ENCODE assay signal across 20 cellular contexts in genomic region chr3:76436895-76437294, GRCh38.
DNase-seq lines count a peak whose midpoint lies in the region; FAIRE-seq and TF ChIP-seq lines count a peak whose summit lies in the region.
"Had no signal": no experiment of that assay in that cellular context is flagged by ENCODE, and none has a peak within 500 bp of the region (broad histone marks: within the 10 kb centered on the region; RNA-seq: fewer than 3 reads in every experiment).

No MANE protein-coding gene starts in this region.

- H3K4me1 ChIP-seq in ACC112 (ENCODE audit: control insufficient read depth, insufficient read depth, low read length, unreplicated experiment) = peaks cover 29% of the 10 kb centered on the region

- H3K36me3 ChIP-seq in ACC112 (ENCODE audit: insufficient read depth, low read length) (no peaks in the 10 kb centered on the region), bronchial epithelial cell (ENCODE audit: control insufficient read depth, insufficient read depth, low read length) (no peaks in the 10 kb centered on the region)

- no peak for FAIRE-seq in bronchial epithelial cell (lab: Jason Lieb, UNC)
- FAIRE-seq: RCC 7860 had no signal

- peak overlapping the region; percentile 15; the same call in 1 of the 2 replicates for H3K27ac ChIP-seq in ACC112 (ENCODE audit: low read depth, low read length)
- H3K27ac ChIP-seq: 22Rv1, KMS-11 had no signal

- H3K27me3 ChIP-seq in ACC112 (ENCODE audit: insufficient read depth, low read length) (no peaks in the 10 kb centered on the region), bronchial epithelial cell (ENCODE audit: control insufficient read depth, insufficient read depth, low read length) (no peaks in the 10 kb centered on the region)

- no peak overlapping the region for H2AFZ ChIP-seq in ACC112 (ENCODE audit: low read length, unreplicated experiment)
- H2AFZ ChIP-seq: GM23338 had no signal

- peak; percentile 69 for DNase-seq in HCEC 1CT
- peak; percentile 5 for DNase-seq in bronchial epithelial cell (ENCODE audit: low read depth)
- peak; percentile 3 for DNase-seq in fibroblast of villous mesenchyme (ENCODE audit: low read depth)
- no peak for DNase-seq in NCI-H2107 treated with DMSO at 0.1 percent for 48 hours (lab: John Stamatoyannopoulos, UW; ENCODE audit: unreplicated experiment)
- DNase-seq in erythroblast (lab: John Stamatoyannopoulos, UW) = no peak
- DNase-seq in cortex of kidney (lab: John Stamatoyannopoulos, UW) = no peak
- DNase-seq in NCI-H146 treated with DMSO at 0.1 percent for 48 hours (lab: John Stamatoyannopoulos, UW; ENCODE audit: unreplicated experiment) = no peak
- DNase-seq: CD4-positive, CD25-positive, alpha-beta regulatory T cell; DMS79; MM.1S; NCI-H1105 treated with DMSO at 0.1 percent for 48 hours; NCI-H1930; NCI-H2171 treated with DMSO at 0.1 percent for 48 hours; NCI-H510A; SHP77 treated with DMSO at 0.1 percent for 48 hours had no signal

- no peaks in the 10 kb centered on the region for H3K79me2 ChIP-seq in ACC112 (ENCODE audit: control insufficient read depth, insufficient read depth, low read length, unreplicated experiment)

- TF ChIP-seq CTCF in bronchial epithelial cell (IDR thresholded peaks at IDR 0.05; ENCODE audit: insufficient read depth, low read length, severe bottlenecking) (no peak), fibroblast of villous mesenchyme (IDR thresholded peaks at IDR 0.05; ENCODE audit: insufficient read depth, low read depth, low read length) (no peak)

- TF ChIP-seq POLR2A in erythroblast (IDR thresholded peaks at IDR 0.05; ENCODE audit: low read length) = no peak

- H3K4me3 ChIP-seq in ACC112 (ENCODE audit: low read depth, low read length) (no peak overlapping the region), bronchial epithelial cell (ENCODE audit: low read depth, low read length) (no peak overlapping the region), fibroblast of villous mesenchyme (ENCODE audit: low read depth, low read length) (no peak overlapping the region)
- H3K4me3 ChIP-seq: GM23338 had no signal

Comparison
In these comparisons a context has a peak if more than half of its experiments do, and no peak if none do; other contexts are left out.
1. DNase-seq: peak in HCEC 1CT (single experiment), bronchial epithelial cell (single experiment) and fibroblast of villous mesenchyme (single experiment); none in NCI-H2107 treated with DMSO at 0.1 percent for 48 hours (single experiment), erythroblast (0 of 2), cortex of kidney (single experiment) and NCI-H146 treated with DMSO at 0.1 percent for 48 hours (single experiment).